In genomic region chr19:39411006-39411831, GRCh38 we compare ENCODE assay signal across 8 cellular contexts. TPM values are rescaled to one million over a fixed set of nuclear protein-coding genes. Genes with fewer than 3 reads are reported as not detected.
A peak's percentile ranks its signal among the peaks of the same experiment; 100 is the strongest.
DNase-seq lines count a peak whose midpoint lies in the region; TF ChIP-seq lines count a peak whose summit lies in the region.

No MANE protein-coding gene starts in this region.

- no peaks in the 10 kb centered on the region for H4K20me1 ChIP-seq in OCI-LY1 (ENCODE audit: insufficient read depth, low read length)

- no peaks in the 10 kb centered on the region for H3K9me2 ChIP-seq in OCI-LY1 (ENCODE audit: low read depth, low read length)

- 52 to 53% methylated on average over 5 to 7 of the region's 9 CpGs for WGBS in mesodermal cell (ENCODE audit: insufficient coverage in 2 of 2), 2 experiments
- 12% methylated on average over 9 of the region's 9 CpGs for WGBS in urinary bladder

- H3K4me2 ChIP-seq in OCI-LY1 (ENCODE audit: low read length): peak overlapping the region; percentile 81

- peaks cover 6% of the 10 kb centered on the region for H3K79me2 ChIP-seq in OCI-LY1 (ENCODE audit: insufficient read depth, low read length)

- peak overlapping the region; percentile 96 for H3K27ac ChIP-seq in OCI-LY1 (ENCODE audit: low read depth, low read length, poor library complexity, severe bottlenecking)
- peak overlapping the region; percentile 95 for H3K27ac ChIP-seq in cingulate gyrus (ENCODE audit: low read depth, low read length)
- peak overlapping the region; percentile 67 for H3K27ac ChIP-seq in mesodermal cell (ENCODE audit: low read depth, low read length, severe bottlenecking)
- H3K27ac ChIP-seq in urinary bladder (ENCODE audit: low read depth): peak overlapping the region; percentile 100

- no peaks in the 10 kb centered on the region for H3K27me3 ChIP-seq in GM06990 (replicated peaks; ENCODE audit: control insufficient read depth, insufficient read depth, low read length)
- H3K27me3 ChIP-seq in OCI-LY1 (ENCODE audit: insufficient read depth, low read length): no peaks in the 10 kb centered on the region

- peaks cover 5% of the 10 kb centered on the region for H3F3A ChIP-seq in OCI-LY1 (ENCODE audit: insufficient read depth, low read length)

- H3K4me1 ChIP-seq in OCI-LY1 (ENCODE audit: insufficient read depth, low read length, severe bottlenecking): peaks cover 47% of the 10 kb centered on the region
- H3K4me1 ChIP-seq in mesodermal cell (ENCODE audit: control insufficient read depth, insufficient read depth, low read length, poor library complexity, severe bottlenecking): peaks cover 45% of the 10 kb centered on the region
- H3K4me1 ChIP-seq in urinary bladder (ENCODE audit: insufficient read depth): no peaks in the 10 kb centered on the region

- TF ChIP-seq CTCF in GM06990 (IDR thresholded peaks at IDR 0.05; ENCODE audit: insufficient read depth, low read length, poor library complexity, severe bottlenecking): no peak
- TF ChIP-seq CTCF in OCI-LY1 (IDR thresholded peaks at IDR 0.05; ENCODE audit: low read length): no peak

- H3K9me3 ChIP-seq in OCI-LY1 (ENCODE audit: low read length) (no peaks in the 10 kb centered on the region), mesodermal cell (ENCODE audit: control insufficient read depth, low read length) (no peaks in the 10 kb centered on the region)

- H2AFZ ChIP-seq in OCI-LY1 (ENCODE audit: low read length): no peak overlapping the region

- H3K4me3 ChIP-seq in GM06990 (replicated peaks; ENCODE audit: low read depth, low read length) (peak overlapping the region; percentile 91), OCI-LY1 (ENCODE audit: low read depth, low read length, poor library complexity, severe bottlenecking) (peak overlapping the region; percentile 52), mesodermal cell (ENCODE audit: extremely low read depth, insufficient read depth, low read length, poor library complexity, severe bottlenecking) (peak overlapping the region; percentile 98), urinary bladder (ENCODE audit: low read depth, low read length) (no peak overlapping the region)

- H3K9ac ChIP-seq in OCI-LY1 (ENCODE audit: low read length): peak overlapping the region; percentile 88; the same call in 1 of the 2 replicates

- peak; percentile 50 for DNase-seq in GM06990 (ENCODE audit: extremely low read depth, insufficient read length)
- DNase-seq in dedifferentiated amniotic fluid mesenchymal stem cell (ENCODE audit: extremely low spot score): no peak
- no peak for DNase-seq in NCI-H82 (lab: John Stamatoyannopoulos, UW)
- DNase-seq in stimulated activated CD4-positive, alpha-beta T cell treated with anti-CD3 and anti-CD28 coated beads, Interleukin-1b, Interleukin-23, amount 100 ng/mL, for 48 hours: no peak

- H3K36me3 ChIP-seq in GM06990 (ENCODE audit: control insufficient read depth, insufficient read depth, low read length): peaks cover 16% of the 10 kb centered on the region
- peaks cover 10% of the 10 kb centered on the region for H3K36me3 ChIP-seq in OCI-LY1 (ENCODE audit: insufficient read depth, low read length)
- peaks cover 31% of the 10 kb centered on the region for H3K36me3 ChIP-seq in mesodermal cell (ENCODE audit: control insufficient read depth, insufficient read depth, low read length)
- peaks cover 11% of the 10 kb centered on the region for H3K36me3 ChIP-seq in urinary bladder (ENCODE audit: insufficient read depth)

RNA-seq across cellular contexts. Expression of gene PLEKHG2, which starts 1.2 kb away (rescaled TPM):
- polyA plus RNA-seq in mesodermal cell (2013, experiment 1 of 2): 49.7 TPM
- 42.2 TPM for polyA plus RNA-seq in mesodermal cell (2013, experiment 2 of 2)
- 28.9 TPM for total RNA-seq in urinary bladder
- 30.5 TPM for polyA plus RNA-seq in urinary bladder

RNA-seq across cellular contexts. Expression of gene ZFP36, which starts 4.6 kb away (rescaled TPM):
- 19.8 TPM for polyA plus RNA-seq in mesodermal cell (2013, experiment 1 of 2)
- polyA plus RNA-seq in mesodermal cell (2013, experiment 2 of 2): 13.8 TPM
- total RNA-seq in urinary bladder: 13.0 TPM
- 759 TPM for polyA plus RNA-seq in urinary bladder

RNA-seq across cellular contexts. Expression of gene MED29, which starts 20.0 kb away (rescaled TPM):
- 20.7 TPM for polyA plus RNA-seq in mesodermal cell (2013, experiment 1 of 2)
- polyA plus RNA-seq in mesodermal cell (2013, experiment 2 of 2): 17.8 TPM
- total RNA-seq in urinary bladder: 14.8 TPM
- 50.0 TPM for polyA plus RNA-seq in urinary bladder

RNA-seq across cellular contexts. Expression of gene PAF1, which starts 20.3 kb away (rescaled TPM):
- polyA plus RNA-seq in mesodermal cell (2013, experiment 1 of 2): 41.8 TPM
- 46.1 TPM for polyA plus RNA-seq in mesodermal cell (2013, experiment 2 of 2)
- total RNA-seq in urinary bladder: 11.7 TPM
- 52.8 TPM for polyA plus RNA-seq in urinary bladder

RNA-seq across cellular contexts. Expression of gene RPS16, which starts 24.5 kb away (rescaled TPM):
- polyA plus RNA-seq in mesodermal cell (2013, experiment 1 of 2): 2,563 TPM
- polyA plus RNA-seq in mesodermal cell (2013, experiment 2 of 2): 2,222 TPM
- 27.7 TPM for total RNA-seq in urinary bladder
- 3,259 TPM for polyA plus RNA-seq in urinary bladder
